Comparison of ENCODE assay signal across 16 cellular contexts in genomic region chr4:107643021-107643420, GRCh38.
"Had no signal": no experiment of that assay in that cellular context is flagged by ENCODE, and none has a peak within 500 bp of the region (broad histone marks: within the 10 kb centered on the region; RNA-seq: fewer than 3 reads in every experiment).

No MANE protein-coding gene starts in this region.

- H3K4me3 ChIP-seq: colonic mucosa, psoas muscle, skin epidermis, stomach had no signal

- H3K27ac Mint-ChIP-seq: endodermal cell; naive thymus-derived CD4-positive, alpha-beta T cell; nephron progenitor cell had no signal

- H3K9me3 Mint-ChIP-seq: endodermal cell; naive thymus-derived CD4-positive, alpha-beta T cell; nephron progenitor cell had no signal

- H3K27ac ChIP-seq: colonic mucosa, parathyroid adenoma, psoas muscle, skin epidermis, stomach had no signal

- H3K27me3 ChIP-seq: colonic mucosa, stomach had no signal

- H3K4me1 Mint-ChIP-seq: nephron progenitor cell had no signal

- ATAC-seq: naive thymus-derived CD4-positive, alpha-beta T cell; psoas muscle; sciatic nerve had no signal

- H3K79me2 ChIP-seq: parathyroid adenoma had no signal

- H3K27me3 Mint-ChIP-seq: naive thymus-derived CD4-positive, alpha-beta T cell had no signal

- DNase-seq: colonic mucosa; dermis blood vessel endothelial cell; effector CD4-positive, alpha-beta T cell; endodermal cell; erythroblast; mesendoderm; naive thymus-derived CD4-positive, alpha-beta T cell; nephron progenitor cell; psoas muscle; retina; stimulated activated CD4-positive, alpha-beta T cell treated with anti-CD3 and anti-CD28 coated beads, Interleukin-12 subunit alpha, Interleukin-12 subunit beta, amount 100 ng/mL, for 4 hours; stimulated activated naive CD4-positive, alpha-beta T cell; stomach had no signal

- H3K36me3 ChIP-seq: colonic mucosa had no signal

- H3K9me3 ChIP-seq: colonic mucosa, psoas muscle, stomach had no signal

- H3K4me3 Mint-ChIP-seq: endodermal cell; naive thymus-derived CD4-positive, alpha-beta T cell; nephron progenitor cell had no signal

- H2AFZ ChIP-seq: parathyroid adenoma had no signal

- H3K4me1 ChIP-seq: colonic mucosa, parathyroid adenoma, psoas muscle had no signal

- H3K9ac ChIP-seq: parathyroid adenoma had no signal
